Comparison of ENCODE assay signal across 16 cellular contexts in the genomic region with DNA sequence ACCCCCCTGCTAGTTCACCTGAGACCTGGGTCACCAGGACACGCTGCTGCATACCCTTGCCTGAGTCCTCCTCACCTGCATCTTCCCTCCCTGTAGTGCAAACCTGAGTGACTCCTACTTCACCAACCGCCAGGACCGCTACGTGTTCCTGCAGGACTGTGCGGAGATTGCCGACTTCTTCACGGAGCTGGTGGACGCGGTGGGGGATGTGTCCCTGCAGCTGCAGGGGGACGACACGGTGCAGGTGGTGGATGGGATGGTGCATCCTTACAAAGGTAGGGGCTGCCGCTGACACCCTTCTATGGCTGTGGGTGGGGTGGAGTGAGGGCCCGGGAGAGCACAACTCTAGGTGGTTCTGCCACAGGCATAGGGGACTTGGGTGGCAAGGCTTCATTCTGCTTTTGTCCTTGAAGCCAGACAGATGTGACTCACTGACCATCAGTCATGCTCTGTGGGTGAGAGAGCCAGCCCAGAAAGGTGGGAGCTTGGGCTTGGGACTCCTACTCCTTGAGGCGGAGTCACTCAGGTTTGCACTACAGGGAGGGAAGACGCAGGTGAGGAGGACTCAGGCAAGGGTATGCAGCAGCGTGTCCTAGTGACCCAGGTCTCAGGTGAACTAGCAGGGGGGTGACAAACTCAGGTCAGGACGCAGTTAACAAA. TPM values are rescaled to one million over a fixed set of nuclear protein-coding genes. Genes with fewer than 3 reads are reported as not detected.
DNase-seq lines count a peak whose midpoint lies in the region; ATAC-seq, FAIRE-seq and TF ChIP-seq lines count a peak whose summit lies in the region.
"Had no signal": no experiment of that assay in that cellular context is flagged by ENCODE, and none has a peak within 500 bp of the region (broad histone marks: within the 10 kb centered on the region; RNA-seq: fewer than 3 reads in every experiment).

No MANE protein-coding gene starts in this region.

- H3K4me3 ChIP-seq in HepG2 (replicated peaks in 1 of 3; ENCODE audit: insufficient read depth in 1 of 3, low read depth in 2 of 3, low read length in 3 of 3), result no peak overlapping the region
- no peak overlapping the region for H3K4me3 ChIP-seq in right lobe of liver
- no peak overlapping the region for H3K4me3 ChIP-seq in thyroid gland (replicated peaks in 1 of 3)
- H3K4me3 ChIP-seq: MG63 had no signal

- FAIRE-seq in HepG2 (lab: Jason Lieb, UNC), result no peak
- peak; percentile 78 for FAIRE-seq in RCC 7860 (lab: Jason Lieb, UNC)

- no TSS peak for BruUV-seq in HepG2 (replicated peaks; lab: Mats Ljungman, UMichigan)

- H3K9me3 ChIP-seq in HepG2 (ENCODE audit: low read length), result no peaks in the 10 kb centered on the region
- H3K9me3 ChIP-seq in right lobe of liver, result no peaks in the 10 kb centered on the region
- no peaks in the 10 kb centered on the region for H3K9me3 ChIP-seq in thyroid gland
- H3K9me3 ChIP-seq: MG63 had no signal

- H3K27me3 ChIP-seq in HepG2 (ENCODE audit: control insufficient read depth in 1 of 2, insufficient read depth in 2 of 2, low read length in 2 of 2) (no peaks in the 10 kb centered on the region), right lobe of liver (no peaks in the 10 kb centered on the region), thyroid gland (no peaks in the 10 kb centered on the region)
- H3K27me3 ChIP-seq: MG63 had no signal

- POLR2A ChIA-PET in HepG2 (lab: Yijun Ruan, JAX), result interaction anchor here (2.4 kb wide), 1 partner anchor 21 kb away, joined by 6 read pairs; no protein-coding TSS in a partner anchor

- no peak overlapping the region for H2AFZ ChIP-seq in HepG2 (ENCODE audit: low read length)

- TF ChIP-seq CTCF in HepG2 (CRISPR knock-in tag; IDR thresholded peaks at IDR 0.05), result no peak
- TF ChIP-seq CTCF in right lobe of liver (IDR thresholded peaks at IDR 0.05), result no peak
- no peak for TF ChIP-seq CTCF in thyroid gland (IDR thresholded peaks at IDR 0.05)

- H3K4me1 ChIP-seq in HepG2 (ENCODE audit: insufficient read depth, low read length) (peaks cover 50% of the 10 kb centered on the region), right lobe of liver (peaks cover 0 to 23% (median 11%) of the 10 kb centered on the region in 4 donors), thyroid gland (peaks cover 0 to 18% of the 10 kb centered on the region in 2 donors)

- H3K79me2 ChIP-seq in HepG2 (ENCODE audit: insufficient read depth, low read length), result no peaks in the 10 kb centered on the region

- no peak overlapping the region for H3K4me2 ChIP-seq in HepG2 (ENCODE audit: low read depth, low read length)

- peaks cover 12% of the 10 kb centered on the region; the same call in 1 of the 2 replicates for H4K20me1 ChIP-seq in HepG2 (ENCODE audit: insufficient read depth, low read length)

- TF ChIP-seq RAD21 in HepG2 (CRISPR knock-in tag; IDR thresholded peaks at IDR 0.05), result no peak

- TF ChIP-seq POLR2A in HepG2 (IDR thresholded peaks at IDR 0.05; ENCODE audit: insufficient read depth in 1 of 2, low read depth in 2 of 2, low read length in 2 of 2), result no peak
- TF ChIP-seq POLR2A in right lobe of liver (IDR thresholded peaks at IDR 0.05), result no peak
- no peak for TF ChIP-seq POLR2A in thyroid gland (IDR thresholded peaks at IDR 0.05)

- no peak for ATAC-seq in HepG2
- no peak for ATAC-seq in right lobe of liver
- no peak for ATAC-seq in GM21526 (IDR thresholded peaks at IDR 0.05; ENCODE audit: low FRiP score, unreplicated experiment)
- ATAC-seq: activated CD8-positive, alpha-beta T cell treated with anti-CD3 and anti-CD28 coated beads for 36 hours; sciatic nerve had no signal

- DNase-seq in HepG2 (ENCODE audit: low spot score), result no peak
- no peak for DNase-seq in right lobe of liver
- DNase-seq in RCC 7860 (ENCODE audit: low spot score), result peak; percentile 60
- peak; percentile 80 for DNase-seq in glomerular visceral epithelial cell (ENCODE audit: extremely low spot score)
- DNase-seq in thyroid gland, result peak; percentile 37 to 46
- DNase-seq in NCI-H146 (lab: John Stamatoyannopoulos, UW), result no peak
- no peak for DNase-seq in activated CD8-positive, alpha-beta memory T cell treated with anti-CD3 and anti-CD28 coated beads, Interleukin-2, amount 50 U/mL, for 4 hours
- DNase-seq: activated CD8-positive, alpha-beta T cell treated with anti-CD3 and anti-CD28 coated beads for 36 hours; H7; head of caudate nucleus; MG63; NCI-H1694 treated with DMSO at 0.1 percent for 48 hours; nucleus accumbens had no signal

- intact Hi-C loops in HepG2 (cut with micrococcal nuclease; ENCODE audit: unreplicated experiment), result no loop called here
- intact Hi-C loops in right lobe of liver (cut with DNase I), result no loop called here
- intact Hi-C loops in thyroid gland (cut with DNase I), result no loop called here

- no peak overlapping the region for H3K27ac ChIP-seq in HepG2 (ENCODE audit: extremely low read length, insufficient read depth, low read length)
- H3K27ac ChIP-seq in right lobe of liver, result no peak overlapping the region
- H3K27ac ChIP-seq in thyroid gland, result peak overlapping the region in 1 of 3 donors; percentile 30

- no peak overlapping the region for H3K9ac ChIP-seq in HepG2 (ENCODE audit: insufficient read depth, low read depth, low read length)

- 95% methylated on average over 17 of the region's 17 CpGs for WGBS in HepG2 (ENCODE audit: low lambda C conversion rate)
- 98% methylated on average over 5 of the region's 17 CpGs for WGBS in right lobe of liver (ENCODE audit: insufficient coverage, low coverage, low lambda C conversion rate, missing lambda C conversion rate)
- 84 to 88% methylated on average over 17 of the region's 17 CpGs for WGBS in thyroid gland, 2 donors

- in situ Hi-C loops in HepG2 (cut with HindIII; ENCODE audit: extremely low pct_ligation_motif_present, low pct_unique_long_range_greater_than_20kb), result no loop called here

- H3K36me3 ChIP-seq in HepG2 (replicated peaks in 1 of 2; ENCODE audit: control insufficient read depth in 1 of 2, insufficient read depth in 2 of 2, low read length in 2 of 2) (peaks cover 44 to 90% of the 10 kb centered on the region in 2 experiments), right lobe of liver (peaks cover 0 to 58% (median 26%) of the 10 kb centered on the region in 4 donors), thyroid gland (peaks cover 58 to 59% of the 10 kb centered on the region in 2 donors)

- CTCF ChIA-PET in HepG2 (lab: Yijun Ruan, JAX; ENCODE audit: low intra/inter-chr PET ratio, low total read pairs), result no interaction called here

- no peak for TF ChIP-seq EP300 in HepG2 (IDR thresholded peaks at IDR 0.05; ENCODE audit: low read depth in 2 of 2, low read length in 2 of 2)
- no peak for TF ChIP-seq EP300 in HepG2 (CRISPR knock-in tag; IDR thresholded peaks at IDR 0.05; ENCODE audit: borderline replicate concordance)

RNA-seq across cellular contexts. Expression of gene PGS1, which starts 22.3 kb away (rescaled TPM):
- total RNA-seq in HepG2 (2016; rRNA removed; fragmentation: Illumina TruSeq; extraction: Trizol) (18.8 and 25.9 TPM in 2 replicates), right lobe of liver (10 to 100 TPM in 5 of 6 experiments, 1 to 10 TPM in 1; 8.8 to 17.5 (median 13.4) TPM), thyroid gland (10 to 100 TPM; 41.2 to 87.2 (median 69.1) TPM)
- total RNA-seq in HepG2 (2016; cell fraction: cytosol; rRNA removed; fragmentation: Illumina TruSeq; extraction: Trizol; ENCODE audit: low read depth), result 10.8 and 10.9 TPM in 2 replicates
- 14.8 and 27.5 TPM in 2 replicates for total RNA-seq in HepG2 (2016; cell fraction: insoluble cytoplasmic fraction; rRNA removed; fragmentation: Illumina TruSeq; extraction: Trizol)
- 11.3 and 11.9 TPM in 2 replicates for total RNA-seq in HepG2 (2016; cell fraction: membrane; rRNA removed; fragmentation: Illumina TruSeq; extraction: Trizol)
- total RNA-seq in HepG2 (2016; cell fraction: nucleus; rRNA removed; fragmentation: Illumina TruSeq; extraction: Trizol), result 27.4 and 30.7 TPM in 2 replicates
- polyA plus RNA-seq in HepG2 (2011; rRNA removed), result 31.5 and 42.3 TPM in 2 replicates
- polyA plus RNA-seq in HepG2 (2011; cell fraction: cytosol; rRNA removed), result 30.6 and 33.0 TPM in 2 replicates
- polyA plus RNA-seq in HepG2 (2011; cell fraction: nucleus; rRNA removed), result 151 and 153 TPM in 2 replicates
- polyA plus RNA-seq in HepG2 (2012), result 18.3 and 27.7 TPM in 2 replicates
- 2.9 and 3.9 TPM in 2 replicates for polyA plus RNA-seq in HepG2 (2016; cell fraction: cytosol; fragmentation: Illumina TruSeq; extraction: Trizol; ENCODE audit: low read depth)
- 12.8 and 16.5 TPM in 2 replicates for polyA plus RNA-seq in HepG2 (2016; cell fraction: insoluble cytoplasmic fraction; fragmentation: Illumina TruSeq; extraction: Trizol; ENCODE audit: low read depth)
- polyA plus RNA-seq in HepG2 (2016; cell fraction: membrane; fragmentation: Illumina TruSeq; extraction: Trizol; ENCODE audit: low read depth), result 6.1 and 6.7 TPM in 2 replicates
- polyA plus RNA-seq in HepG2 (2016; cell fraction: nucleus; fragmentation: Illumina TruSeq; extraction: Trizol; ENCODE audit: insufficient read depth, low read depth), result 50.4 and 56.8 TPM in 2 replicates
- polyA minus RNA-seq in HepG2 (2011; rRNA and poly(A)+ RNA removed; ENCODE audit: low replicate concordance), result 49.2 and 54.3 TPM in 2 replicates
- polyA minus RNA-seq in HepG2 (2011; cell fraction: cytosol; rRNA and poly(A)+ RNA removed), result 13.6 and 15.2 TPM in 2 replicates
- 58.3 and 63.7 TPM in 2 replicates for polyA minus RNA-seq in HepG2 (2011; cell fraction: nucleus; rRNA and poly(A)+ RNA removed)

RNA-seq across cellular contexts. Expression of gene SOCS3, which starts 40.8 kb away (rescaled TPM):
- total RNA-seq in HepG2 (2016; rRNA removed; fragmentation: Illumina TruSeq; extraction: Trizol) (0.66 and 0.77 TPM in 2 replicates), right lobe of liver (10 to 100 TPM in 4 of 6 experiments, 1 to 10 TPM in 2; 1.2 to 87.3 (median 24.1) TPM), thyroid gland (100 to 1,000 TPM in 1 of 4 donors, 10 to 100 TPM in 2, 1 to 10 TPM in 1; 9.2 to 110 (median 33.3) TPM)
- total RNA-seq in HepG2 (2016; cell fraction: cytosol; rRNA removed; fragmentation: Illumina TruSeq; extraction: Trizol; ENCODE audit: low read depth), result 0.30 and 0.35 TPM in 2 replicates
- 0.59 and 0.95 TPM in 2 replicates for total RNA-seq in HepG2 (2016; cell fraction: insoluble cytoplasmic fraction; rRNA removed; fragmentation: Illumina TruSeq; extraction: Trizol)
- total RNA-seq in HepG2 (2016; cell fraction: membrane; rRNA removed; fragmentation: Illumina TruSeq; extraction: Trizol), result 0.83 and 0.93 TPM in 2 replicates
- total RNA-seq in HepG2 (2016; cell fraction: nucleus; rRNA removed; fragmentation: Illumina TruSeq; extraction: Trizol), result 0.66 and 1.2 TPM in 2 replicates
- polyA plus RNA-seq in HepG2 (2011; rRNA removed), result 2.4 and 3.2 TPM in 2 replicates
- polyA plus RNA-seq in HepG2 (2011; cell fraction: cytosol; rRNA removed), result 2.4 and 2.6 TPM in 2 replicates
- polyA plus RNA-seq in HepG2 (2011; cell fraction: nucleus; rRNA removed), result 4.1 and 5.9 TPM in 2 replicates
- 0.94 and 3.5 TPM in 2 replicates for polyA plus RNA-seq in HepG2 (2012)
- polyA plus RNA-seq in HepG2 (2016; cell fraction: cytosol; fragmentation: Illumina TruSeq; extraction: Trizol; ENCODE audit: low read depth), result 0.05 and 0.10 TPM in 2 replicates
- 0.32 and 0.52 TPM in 2 replicates for polyA plus RNA-seq in HepG2 (2016; cell fraction: insoluble cytoplasmic fraction; fragmentation: Illumina TruSeq; extraction: Trizol; ENCODE audit: low read depth)
- 0.27 and 0.28 TPM in 2 replicates for polyA plus RNA-seq in HepG2 (2016; cell fraction: membrane; fragmentation: Illumina TruSeq; extraction: Trizol; ENCODE audit: low read depth)
- 1.1 and 1.3 TPM in 2 replicates for polyA plus RNA-seq in HepG2 (2016; cell fraction: nucleus; fragmentation: Illumina TruSeq; extraction: Trizol; ENCODE audit: insufficient read depth, low read depth)
- 11.0 and 18.7 TPM in 2 replicates for polyA minus RNA-seq in HepG2 (2011; rRNA and poly(A)+ RNA removed; ENCODE audit: low replicate concordance)
- polyA minus RNA-seq in HepG2 (2011; cell fraction: cytosol; rRNA and poly(A)+ RNA removed), result 6.9 and 7.9 TPM in 2 replicates
- polyA minus RNA-seq in HepG2 (2011; cell fraction: nucleus; rRNA and poly(A)+ RNA removed), result 3.5 and 5.2 TPM in 2 replicates
- total RNA-seq: OCI-LY7 had no signal

Comparison
In these comparisons a context has a peak if more than half of its experiments do, and no peak if none do; other contexts are left out.
1. DNase-seq: peak in RCC 7860 (single experiment), glomerular visceral epithelial cell (single experiment) and thyroid gland (2 of 2); none in HepG2 (single experiment), right lobe of liver (0 of 3), NCI-H146 (single experiment) and activated CD8-positive, alpha-beta memory T cell treated with anti-CD3 and anti-CD28 coated beads, Interleukin-2, amount 50 U/mL, for 4 hours (single experiment).